8 cellular contexts compared by ENCODE assay signal in the genomic region with DNA sequence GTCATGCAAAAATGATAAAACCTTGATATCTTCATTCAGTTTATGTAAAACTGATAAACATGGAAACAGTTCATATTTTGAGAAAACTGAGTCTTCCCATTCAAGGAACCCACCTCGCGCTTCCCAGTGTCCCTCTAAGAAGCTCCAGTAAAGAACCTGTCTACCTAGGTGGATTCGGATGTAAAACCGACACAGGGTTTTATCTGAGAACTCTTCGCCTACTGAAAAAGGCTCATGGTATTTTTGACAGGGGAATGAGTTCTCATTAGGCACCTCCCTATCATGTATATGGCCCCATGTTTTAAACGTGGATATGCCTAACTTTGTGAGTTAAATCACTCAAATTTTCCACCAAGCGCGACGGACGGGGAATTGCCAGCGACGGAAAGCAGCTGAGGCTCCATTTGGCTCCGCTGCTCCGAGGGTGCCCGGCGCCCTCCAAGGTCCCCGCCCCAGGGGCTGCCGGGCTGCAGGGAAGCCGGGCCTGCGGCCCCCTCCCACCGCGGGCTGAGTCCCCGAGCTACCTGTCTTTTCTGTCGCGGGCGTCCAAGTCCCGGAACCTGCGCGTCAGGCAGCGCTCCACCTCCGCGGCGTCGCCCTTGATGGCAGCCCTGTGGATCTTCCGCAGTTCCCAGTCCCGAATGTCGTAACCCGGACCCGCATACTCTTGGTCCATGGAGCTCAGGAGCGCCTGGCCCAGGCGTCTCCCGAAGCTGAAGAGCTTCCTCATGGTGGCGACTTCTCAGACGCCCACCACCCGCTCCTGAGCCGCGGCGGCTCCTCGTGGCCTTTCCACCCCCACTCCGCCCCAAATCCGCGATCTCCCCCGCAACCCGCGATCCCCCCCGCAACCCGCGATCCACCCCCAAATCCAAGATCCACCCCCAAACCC. TPM values are rescaled to one million over a fixed set of nuclear protein-coding genes. Genes with fewer than 3 reads are reported as not detected.
DNase-seq lines count a peak whose midpoint lies in the region; ATAC-seq and TF ChIP-seq lines count a peak whose summit lies in the region.

No MANE protein-coding gene starts in this region.

- no peaks in the 10 kb centered on the region for H3K9me3 Mint-ChIP-seq in activated T-helper 17 cell treated with anti-CD3 and anti-CD28 coated beads, Interleukin-2, amount 50 U/mL, for 72 hours

- H3K4me3 ChIP-seq in BE2C (ENCODE audit: low read depth, low read length) (peak overlapping the region; percentile 58), rectal smooth muscle tissue (ENCODE audit: low read length) (peak overlapping the region; percentile 65)

- H3K4me1 ChIP-seq in BE2C (peaks cover 4% of the 10 kb centered on the region; the same call in 1 of the 2 replicates), rectal smooth muscle tissue (ENCODE audit: control insufficient read depth, insufficient read depth, low read length) (no peaks in the 10 kb centered on the region)

- H3K27me3 ChIP-seq in BE2C (peaks cover 77% of the 10 kb centered on the region), rectal smooth muscle tissue (ENCODE audit: control insufficient read depth, insufficient read depth, low read length) (peaks cover 18% of the 10 kb centered on the region)

- peaks cover 6% of the 10 kb centered on the region for H3K4me1 Mint-ChIP-seq in activated T-helper 17 cell treated with anti-CD3 and anti-CD28 coated beads, Interleukin-2, amount 50 U/mL, for 72 hours

- intact Hi-C loops in left ventricle myocardium superior (cut with micrococcal nuclease), result no loop called here

- TF ChIP-seq CTCF in BE2C (IDR thresholded peaks at IDR 0.05; ENCODE audit: low read depth, low read length), result no peak
- TF ChIP-seq CTCF in GM10266 (IDR thresholded peaks at IDR 0.05; ENCODE audit: control insufficient read depth, insufficient read depth, low read depth, missing control alignments), result no peak

- H3K27me3 Mint-ChIP-seq in activated T-helper 17 cell treated with anti-CD3 and anti-CD28 coated beads, Interleukin-2, amount 50 U/mL, for 72 hours, result peaks cover 4% of the 10 kb centered on the region

- H3K36me3 Mint-ChIP-seq in activated T-helper 17 cell treated with anti-CD3 and anti-CD28 coated beads, Interleukin-2, amount 50 U/mL, for 72 hours (ENCODE audit: low read depth), result peaks cover 5% of the 10 kb centered on the region

- peak; percentile 6 for ATAC-seq in activated T-helper 17 cell treated with anti-CD3 and anti-CD28 coated beads, Interleukin-2, amount 50 U/mL, for 72 hours (replicated peaks)
- peak; percentile 17 for ATAC-seq in left ventricle myocardium superior

- H3K9me3 ChIP-seq in BE2C, result no peaks in the 10 kb centered on the region

- DNase-seq in BE2C, result no peak
- DNase-seq in NCI-H128 (lab: John Stamatoyannopoulos, UW; ENCODE audit: unreplicated experiment), result peak; percentile 36
- peak; percentile 35 for DNase-seq in left ventricle myocardium superior
- no peak for DNase-seq in Ammon's horn (ENCODE audit: low spot score)
- DNase-seq in GM10266 (ENCODE audit: extremely low spot score), result no peak
- DNase-seq in globus pallidus (ENCODE audit: low spot score), result no peak

- no peak overlapping the region for H3K9ac ChIP-seq in rectal smooth muscle tissue (ENCODE audit: low read length)

- peak overlapping the region; percentile 87 for H3K27ac Mint-ChIP-seq in activated T-helper 17 cell treated with anti-CD3 and anti-CD28 coated beads, Interleukin-2, amount 50 U/mL, for 72 hours

- no peak overlapping the region for H3K27ac ChIP-seq in rectal smooth muscle tissue (ENCODE audit: low read depth, low read length)

- H3K36me3 ChIP-seq in BE2C, result no peaks in the 10 kb centered on the region
- H3K36me3 ChIP-seq in rectal smooth muscle tissue (ENCODE audit: control insufficient read depth, insufficient read depth, low read length), result no peaks in the 10 kb centered on the region

- peak overlapping the region; percentile 88 for H3K4me3 Mint-ChIP-seq in activated T-helper 17 cell treated with anti-CD3 and anti-CD28 coated beads, Interleukin-2, amount 50 U/mL, for 72 hours

RNA-seq across cellular contexts. Expression of a gene that starts 0.6 kb away (rescaled TPM):
- polyA plus RNA-seq in BE2C (2012; ENCODE audit: insufficient read depth, insufficient read length, low read depth), result not detected
- total RNA-seq in activated T-helper 17 cell treated with anti-CD3 and anti-CD28 coated beads, Interleukin-2, amount 50 U/mL, for 72 hours, result 10 to 100 TPM in 1 of 2 donors, 1 to 10 TPM in 1; 5.7 to 16.0 TPM
- 1.4 TPM for total RNA-seq in left ventricle myocardium superior

Comparison
In these comparisons a context has a peak if more than half of its experiments do, and no peak if none do; other contexts are left out.
1. DNase-seq: peak in NCI-H128 (single experiment) and left ventricle myocardium superior (single experiment); none in BE2C (single experiment), Ammon's horn (single experiment), GM10266 (single experiment) and globus pallidus (single experiment).